ENCODE assay signal across 8 cellular contexts in genomic region chrX:3638280-3638873, GRCh38.
DNase-seq lines count a peak whose midpoint lies in the region; ATAC-seq, FAIRE-seq and TF ChIP-seq lines count a peak whose summit lies in the region.

No MANE protein-coding gene starts in this region.

- H3K9me3 ChIP-seq in CD8-positive, alpha-beta T cell (ENCODE audit: low read length): no peaks in the 10 kb centered on the region
- H3K9me3 ChIP-seq in MG63: no peaks in the 10 kb centered on the region
- no peaks in the 10 kb centered on the region for H3K9me3 ChIP-seq in endothelial cell of umbilical vein (replicated peaks; ENCODE audit: control insufficient read depth, insufficient read depth, low read length)

- intact Hi-C loops in CD8-positive, alpha-beta T cell (cut with DNase I, micrococcal nuclease): no loop called here
- intact Hi-C loops in endothelial cell of umbilical vein (cut with micrococcal nuclease): loop anchor here (1.0 to 10.0 kb wide), 3 partner anchors 520 to 754 kb away; no protein-coding TSS in a partner anchor

- H3K36me3 ChIP-seq in CD8-positive, alpha-beta T cell (ENCODE audit: insufficient read depth, low read length): no peaks in the 10 kb centered on the region
- H3K36me3 ChIP-seq in MG63: no peaks in the 10 kb centered on the region
- no peaks in the 10 kb centered on the region for H3K36me3 ChIP-seq in endothelial cell of umbilical vein (ENCODE audit: control insufficient read depth in 2 of 2, extremely low read depth in 1 of 2, insufficient read depth in 2 of 2, low read length in 2 of 2)

- no peak overlapping the region for H3K27ac Mint-ChIP-seq in CD8-positive, alpha-beta T cell
- no peak overlapping the region for H3K27ac Mint-ChIP-seq in WTC11
- peak overlapping the region; percentile 1 to 15 for H3K27ac Mint-ChIP-seq in natural killer cell treated with Interleukin-12 subunit alpha and Interleukin-12 subunit beta and Interleukin-15 and Interleukin-18, amount 100 ng/mL, for 72 hours

- no peaks in the 10 kb centered on the region for H3K27me3 ChIP-seq in CD8-positive, alpha-beta T cell (ENCODE audit: insufficient read depth, low read length)
- H3K27me3 ChIP-seq in MG63: no peaks in the 10 kb centered on the region
- no peaks in the 10 kb centered on the region for H3K27me3 ChIP-seq in endothelial cell of umbilical vein (ENCODE audit: control insufficient read depth in 2 of 2, insufficient read depth in 2 of 2, low read length in 2 of 2)

- BruUV-seq in endothelial cell of umbilical vein (replicated peaks; lab: Mats Ljungman, UMichigan): no TSS peak

- H3K9me1 ChIP-seq in endothelial cell of umbilical vein (replicated peaks; ENCODE audit: control insufficient read depth, extremely low read depth, insufficient read depth, low read length): no peaks in the 10 kb centered on the region

- H3K9ac ChIP-seq in endothelial cell of umbilical vein (replicated peaks; ENCODE audit: extremely low read depth, insufficient read depth, low read length): no peak overlapping the region

- peaks cover 25% of the 10 kb centered on the region for H3K36me3 Mint-ChIP-seq in CD8-positive, alpha-beta T cell
- peaks cover under 1% of the 10 kb centered on the region for H3K36me3 Mint-ChIP-seq in WTC11
- H3K36me3 Mint-ChIP-seq in natural killer cell treated with Interleukin-12 subunit alpha and Interleukin-12 subunit beta and Interleukin-15 and Interleukin-18, amount 100 ng/mL, for 72 hours: peaks cover 12% of the 10 kb centered on the region

- H3K27me3 Mint-ChIP-seq in CD8-positive, alpha-beta T cell (ENCODE audit: low read depth): no peaks in the 10 kb centered on the region
- no peaks in the 10 kb centered on the region for H3K27me3 Mint-ChIP-seq in WTC11 (ENCODE audit: low read depth)
- H3K27me3 Mint-ChIP-seq in natural killer cell treated with Interleukin-12 subunit alpha and Interleukin-12 subunit beta and Interleukin-15 and Interleukin-18, amount 100 ng/mL, for 72 hours: no peaks in the 10 kb centered on the region

- no peak overlapping the region for H3K4me2 ChIP-seq in endothelial cell of umbilical vein (ENCODE audit: insufficient read depth, low read length)

- H3K27ac ChIP-seq in CD8-positive, alpha-beta T cell (ENCODE audit: low read depth, low read length): no peak overlapping the region
- no peak overlapping the region for H3K27ac ChIP-seq in endothelial cell of umbilical vein (ENCODE audit: insufficient read depth, low read depth, low read length)

- CTCF ChIA-PET in CD8-positive, alpha-beta T cell (lab: Charles Lee): no interaction called here
- CTCF ChIA-PET in WTC11 (lab: Charles Lee): no interaction called here
- CTCF ChIA-PET in endothelial cell of umbilical vein (lab: Charles Lee): interaction anchor here (0.6 to 1.0 kb wide), 9 partner anchors 10 to 763 kb away, joined by 3 to 7 read pairs (median 3); no protein-coding TSS in a partner anchor

- no peak overlapping the region for H3K4me3 ChIP-seq in CD8-positive, alpha-beta T cell (ENCODE audit: low read depth, low read length)
- H3K4me3 ChIP-seq in MG63: no peak overlapping the region
- H3K4me3 ChIP-seq in endothelial cell of umbilical vein (replicated peaks in 1 of 3; ENCODE audit: insufficient read depth in 1 of 3, low read depth in 1 of 3, low read length in 3 of 3): no peak overlapping the region

- no peaks in the 10 kb centered on the region for H3K79me2 ChIP-seq in endothelial cell of umbilical vein (ENCODE audit: control insufficient read depth, insufficient read depth, low read length)

- H2AFZ ChIP-seq in endothelial cell of umbilical vein (ENCODE audit: low read depth, low read length): no peak overlapping the region

- dilution Hi-C loops in endothelial cell of umbilical vein (cut with MboI; ENCODE audit: extremely low pct_ligation_motif_present, low sequenced_read_pairs): no loop called here

- H3K4me1 Mint-ChIP-seq in CD8-positive, alpha-beta T cell (ENCODE audit: low read depth): peaks cover 6% of the 10 kb centered on the region
- H3K4me1 Mint-ChIP-seq in WTC11: peaks cover 11% of the 10 kb centered on the region
- H3K4me1 Mint-ChIP-seq in natural killer cell treated with Interleukin-12 subunit alpha and Interleukin-12 subunit beta and Interleukin-15 and Interleukin-18, amount 100 ng/mL, for 72 hours (ENCODE audit: low read depth in 2 of 2): peaks cover 7 to 19% of the 10 kb centered on the region in 2 donors

- FAIRE-seq in endothelial cell of umbilical vein (lab: Jason Lieb, UNC): peak; percentile 72

- DNase-seq in CD8-positive, alpha-beta T cell: peak in 3 of 7 experiments; percentile 15 to 56 (median 40)
- DNase-seq in MG63: peak; percentile 11
- DNase-seq in WTC11 (ENCODE audit: low spot score): peak; percentile 38
- peak; percentile 32 for DNase-seq in endothelial cell of umbilical vein (ENCODE audit: low read depth, low spot score)
- no peak for DNase-seq in natural killer cell treated with Interleukin-12 subunit alpha and Interleukin-12 subunit beta and Interleukin-15 and Interleukin-18, amount 100 ng/mL, for 72 hours (ENCODE audit: low spot score)
- no peak for DNase-seq in DMS153 treated with DMSO at 0.1 percent for 48 hours (lab: John Stamatoyannopoulos, UW; ENCODE audit: unreplicated experiment)

- no peak for ATAC-seq in CD8-positive, alpha-beta T cell
- ATAC-seq in GM19023 (IDR thresholded peaks at IDR 0.05; ENCODE audit: unreplicated experiment): peak; percentile 74
- ATAC-seq in WTC11: no peak; the same call in 1 of the 2 replicates
- no peak for ATAC-seq in natural killer cell treated with Interleukin-12 subunit alpha and Interleukin-12 subunit beta and Interleukin-15 and Interleukin-18, amount 100 ng/mL, for 72 hours
- no peak for ATAC-seq in GM21619 (IDR thresholded peaks at IDR 0.05; ENCODE audit: unreplicated experiment)

- no peak for TF ChIP-seq POLR2A in endothelial cell of umbilical vein (IDR thresholded peaks at IDR 0.05; ENCODE audit: low read depth, low read length)

- H3K4me3 Mint-ChIP-seq in CD8-positive, alpha-beta T cell: no peak overlapping the region
- H3K4me3 Mint-ChIP-seq in WTC11: no peak overlapping the region
- no peak overlapping the region for H3K4me3 Mint-ChIP-seq in natural killer cell treated with Interleukin-12 subunit alpha and Interleukin-12 subunit beta and Interleukin-15 and Interleukin-18, amount 100 ng/mL, for 72 hours

- H4K20me1 ChIP-seq in endothelial cell of umbilical vein (replicated peaks; ENCODE audit: control insufficient read depth, extremely low read depth, insufficient read depth, low read length): no peaks in the 10 kb centered on the region

- H3K9me3 Mint-ChIP-seq in CD8-positive, alpha-beta T cell: no peaks in the 10 kb centered on the region
- no peaks in the 10 kb centered on the region for H3K9me3 Mint-ChIP-seq in WTC11
- H3K9me3 Mint-ChIP-seq in natural killer cell treated with Interleukin-12 subunit alpha and Interleukin-12 subunit beta and Interleukin-15 and Interleukin-18, amount 100 ng/mL, for 72 hours: no peaks in the 10 kb centered on the region

- H3K4me1 ChIP-seq in CD8-positive, alpha-beta T cell (ENCODE audit: insufficient read depth, low read length): no peaks in the 10 kb centered on the region
- H3K4me1 ChIP-seq in endothelial cell of umbilical vein (ENCODE audit: control insufficient read depth, extremely low read depth, insufficient read depth, low read length): no peaks in the 10 kb centered on the region

- peak; percentile 30 for TF ChIP-seq CTCF in CD8-positive, alpha-beta T cell (IDR thresholded peaks at IDR 0.05)
- TF ChIP-seq CTCF in WTC11 (IDR thresholded peaks at IDR 0.05) (peak; percentile 19; the same call in 1 of the 2 replicates), endothelial cell of umbilical vein (IDR thresholded peaks at IDR 0.05; ENCODE audit: extremely low read depth in 1 of 2, insufficient read depth in 1 of 2, low read depth in 1 of 2, low read length in 2 of 2) (peak; percentile 30 to 35)

- POLR2A ChIA-PET in CD8-positive, alpha-beta T cell (lab: Charles Lee): no interaction called here
- POLR2A ChIA-PET in WTC11 (lab: Charles Lee): no interaction called here
- POLR2A ChIA-PET in endothelial cell of umbilical vein (lab: Charles Lee): no interaction called here

TF ChIP-seq in WTC11, 78 proteins besides CTCF, POLR2A, EP300 and RAD21 (continues in another document):
- TF ChIP-seq ZNF423 (CRISPR knock-in tag; IDR thresholded peaks at IDR 0.05): no peak
- no peak for TF ChIP-seq GABPB1 (CRISPR knock-in tag; IDR thresholded peaks at IDR 0.05)
- TF ChIP-seq MXD4 (CRISPR knock-in tag; IDR thresholded peaks at IDR 0.05; ENCODE audit: borderline replicate concordance): no peak
- TF ChIP-seq ESRRA (CRISPR knock-in tag; IDR thresholded peaks at IDR 0.05; ENCODE audit: borderline replicate concordance): no peak
- TF ChIP-seq USF1 (CRISPR knock-in tag; IDR thresholded peaks at IDR 0.05): no peak
- TF ChIP-seq JUN (CRISPR knock-in tag; IDR thresholded peaks at IDR 0.05): no peak

TF ChIP-seq in endothelial cell of umbilical vein, 7 proteins besides CTCF, POLR2A, EP300 and RAD21:
- no peak for TF ChIP-seq MAX (IDR thresholded peaks at IDR 0.05; ENCODE audit: insufficient read depth, insufficient read length)
- no peak for TF ChIP-seq FOS (IDR thresholded peaks at IDR 0.05; ENCODE audit: borderline replicate concordance, insufficient read depth, low read length)
- TF ChIP-seq POLR2AphosphoS5 (IDR thresholded peaks at IDR 0.05; ENCODE audit: insufficient read depth, low read depth, low read length): no peak
- TF ChIP-seq JUN (IDR thresholded peaks at IDR 0.05; ENCODE audit: borderline replicate concordance, insufficient read depth, insufficient read length, low read depth): no peak
- no peak for TF ChIP-seq GATA2 (IDR thresholded peaks at IDR 0.05; ENCODE audit: insufficient read depth, insufficient read length, low read depth, low read length)

Comparison
In these comparisons a context has a peak if more than half of its experiments do, and no peak if none do; other contexts are left out.
1. DNase-seq: peak in MG63 (single experiment), WTC11 (single experiment) and endothelial cell of umbilical vein (single experiment); none in natural killer cell treated with Interleukin-12 subunit alpha and Interleukin-12 subunit beta and Interleukin-15 and Interleukin-18, amount 100 ng/mL, for 72 hours (single experiment) and DMS153 treated with DMSO at 0.1 percent for 48 hours (single experiment).
2. H3K27ac Mint-ChIP-seq: peak in natural killer cell treated with Interleukin-12 subunit alpha and Interleukin-12 subunit beta and Interleukin-15 and Interleukin-18, amount 100 ng/mL, for 72 hours (2 of 2); none in CD8-positive, alpha-beta T cell (single experiment) and WTC11 (single experiment).
3. Peak in every context shown above with its lines, with median percentiles within 50 percentile points of each other: CTCF ChIP-seq.